Comparison of ENCODE assay signal across 10 cellular contexts in the genomic region with DNA sequence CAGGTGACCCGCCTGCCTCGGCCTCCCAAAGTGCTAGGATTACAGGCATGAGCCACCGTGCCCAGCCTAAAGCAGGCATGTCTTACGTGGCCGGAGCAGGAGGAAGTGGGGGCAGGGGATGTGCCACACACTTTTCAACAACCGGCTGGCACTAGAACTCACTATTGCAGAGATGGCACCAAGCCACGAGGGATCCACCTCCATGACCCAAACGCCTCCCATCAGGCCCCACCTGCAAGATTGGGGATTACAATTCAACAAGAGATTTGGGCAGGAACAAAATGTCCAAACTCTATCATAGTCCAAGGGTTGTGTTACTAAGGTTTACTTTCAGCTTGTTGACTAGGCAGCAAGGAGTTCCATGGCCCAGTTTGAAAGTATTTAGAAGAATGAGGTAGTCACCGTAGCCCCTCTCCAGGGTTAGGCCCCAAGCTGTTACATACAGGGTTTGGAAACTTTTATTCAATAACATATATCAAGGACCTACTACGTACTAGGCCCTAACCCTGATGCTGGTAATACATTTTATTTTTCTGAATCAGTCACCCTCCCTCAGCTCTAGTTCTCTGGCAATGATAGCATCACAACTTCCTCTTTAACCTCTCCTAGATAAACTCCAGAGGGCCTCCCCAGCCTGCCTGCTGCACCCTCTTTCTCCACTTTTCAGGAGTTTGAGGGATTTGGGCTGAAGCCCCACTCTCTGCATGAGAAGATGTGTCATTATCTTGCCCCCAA. TPM values are rescaled to one million over a fixed set of nuclear protein-coding genes. Genes with fewer than 3 reads are reported as not detected.
DNase-seq lines count a peak whose midpoint lies in the region; ATAC-seq, FAIRE-seq and TF ChIP-seq lines count a peak whose summit lies in the region.
"Had no signal": no experiment of that assay in that cellular context is flagged by ENCODE, and none has a peak within 500 bp of the region (broad histone marks: within the 10 kb centered on the region; RNA-seq: fewer than 3 reads in every experiment).

No MANE protein-coding gene starts in this region.

- H3K27ac Mint-ChIP-seq in activated CD8-positive, alpha-beta T cell treated with anti-CD3 and anti-CD28 coated beads, Interleukin-2, amount 10 ng/mL, durations not matched to agents 7 days and 5 days, result peak overlapping the region; percentile 92

- no peak for TF ChIP-seq POLR2A in vagina (IDR thresholded peaks at IDR 0.05)

- no peak for ATAC-seq in Right ventricle myocardium inferior
- peak; percentile 13 for ATAC-seq in activated CD8-positive, alpha-beta T cell treated with anti-CD3 and anti-CD28 coated beads, Interleukin-2, amount 10 ng/mL, durations not matched to agents 7 days and 5 days
- ATAC-seq in lower lobe of right lung, result peak; percentile 11 to 24
- no peak for ATAC-seq in HG03025 (IDR thresholded peaks at IDR 0.05; ENCODE audit: low FRiP score, unreplicated experiment)

- CTCF ChIA-PET in activated CD8-positive, alpha-beta T cell treated with anti-CD3 and anti-CD28 coated beads, Interleukin-2, amount 10 ng/mL, durations not matched to agents 7 days and 5 days (lab: Charles Lee), result interaction anchor here (0.7 to 3.2 kb wide), 14 partner anchors 9 to 190 kb away, joined by 3 to 12 read pairs (median 4); a partner anchor contains a TSS
- CTCF ChIA-PET in A673 (lab: Charles Lee), result no interaction called here

- POLR2A ChIA-PET in activated CD8-positive, alpha-beta T cell treated with anti-CD3 and anti-CD28 coated beads, Interleukin-2, amount 10 ng/mL, durations not matched to agents 7 days and 5 days (lab: Charles Lee), result interaction anchor here (1.3 kb wide), 1 partner anchor 17 kb away, joined by 6 read pairs; no protein-coding TSS in a partner anchor
- POLR2A ChIA-PET in A673 (lab: Charles Lee; ENCODE audit: low non-redundant PET), result no interaction called here

- FAIRE-seq in D721Med (lab: Jason Lieb, UNC), result no peak

- no TSS peak for BruUV-seq in A673 (replicated peaks; lab: Mats Ljungman, UMichigan)

- H3K27me3 Mint-ChIP-seq in activated CD8-positive, alpha-beta T cell treated with anti-CD3 and anti-CD28 coated beads, Interleukin-2, amount 10 ng/mL, durations not matched to agents 7 days and 5 days (ENCODE audit: low read depth), result no peaks in the 10 kb centered on the region

- H3K4me1 ChIP-seq in cardiac muscle cell (ENCODE audit: low read depth), result peaks cover 11% of the 10 kb centered on the region
- peaks cover 32% of the 10 kb centered on the region for H3K4me1 ChIP-seq in lower lobe of right lung
- peaks cover 20% of the 10 kb centered on the region for H3K4me1 ChIP-seq in vagina
- no peaks in the 10 kb centered on the region for H3K4me1 ChIP-seq in A673 (ENCODE audit: insufficient read depth, low read length, poor library complexity, severe bottlenecking)

- DNase-seq in cardiac muscle cell (ENCODE audit: low read depth in 1 of 2, low spot score in 1 of 2) (peak in 1 of 2 donors; percentile 11), Right ventricle myocardium inferior (ENCODE audit: missing footprints) (no peak), lower lobe of right lung (no peak), vagina (ENCODE audit: extremely low spot score in 2 of 2) (no peak), A673 (ENCODE audit: low spot score) (no peak), D721Med (ENCODE audit: insufficient read length, low spot score) (no peak)
- DNase-seq in activated CD8-positive, alpha-beta T cell treated with anti-CD3 and anti-CD28 coated beads, Interleukin-2, amount 10 ng/mL, durations not matched to agents 7 days and 5 days, result no peak
- DNase-seq: COR-L47 had no signal

- no peak overlapping the region for H3K4me3 ChIP-seq in cardiac muscle cell
- H3K4me3 ChIP-seq in lower lobe of right lung, result peak overlapping the region; percentile 9
- peak overlapping the region in 1 of 2 donors; percentile 27 for H3K4me3 ChIP-seq in vagina
- no peak overlapping the region for H3K4me3 ChIP-seq in A673 (ENCODE audit: low read depth, low read length, poor library complexity, severe bottlenecking)

- H3K36me3 Mint-ChIP-seq in activated CD8-positive, alpha-beta T cell treated with anti-CD3 and anti-CD28 coated beads, Interleukin-2, amount 10 ng/mL, durations not matched to agents 7 days and 5 days (ENCODE audit: low read depth), result peaks cover 14% of the 10 kb centered on the region

- no peaks in the 10 kb centered on the region for H3K9me3 ChIP-seq in cardiac muscle cell (ENCODE audit: low read depth)
- H3K9me3 ChIP-seq in lower lobe of right lung, result no peaks in the 10 kb centered on the region
- H3K9me3 ChIP-seq in vagina, result no peaks in the 10 kb centered on the region
- peaks cover 4% of the 10 kb centered on the region for H3K9me3 ChIP-seq in A673 (ENCODE audit: low read depth, low read length, poor library complexity, severe bottlenecking)

- intact Hi-C loops in Right ventricle myocardium inferior (cut with DNase I), result no loop called here
- intact Hi-C loops in lower lobe of right lung (cut with DNase I), result no loop called here
- intact Hi-C loops in vagina (cut with DNase I), result no loop called here
- intact Hi-C loops in A673 (cut with micrococcal nuclease; ENCODE audit: unreplicated experiment), result no loop called here

- H3K27me3 ChIP-seq in cardiac muscle cell (no peaks in the 10 kb centered on the region), lower lobe of right lung (ENCODE audit: low read depth) (no peaks in the 10 kb centered on the region), vagina (no peaks in the 10 kb centered on the region), A673 (replicated peaks; ENCODE audit: insufficient read depth, low read depth, low read length, poor library complexity) (no peaks in the 10 kb centered on the region)

- peak overlapping the region; percentile 45 for H3K27ac ChIP-seq in cardiac muscle cell
- peak overlapping the region; percentile 78 for H3K27ac ChIP-seq in lower lobe of right lung
- H3K27ac ChIP-seq in vagina, result peak overlapping the region; percentile 4
- H3K27ac ChIP-seq in A673 (ENCODE audit: low read depth, low read length, poor library complexity, severe bottlenecking), result no peak overlapping the region
- H3K27ac ChIP-seq: epithelial cell of prostate had no signal

- peaks cover 39% of the 10 kb centered on the region for H3K4me1 Mint-ChIP-seq in activated CD8-positive, alpha-beta T cell treated with anti-CD3 and anti-CD28 coated beads, Interleukin-2, amount 10 ng/mL, durations not matched to agents 7 days and 5 days (ENCODE audit: low read depth)

- H3K4me3 Mint-ChIP-seq in activated CD8-positive, alpha-beta T cell treated with anti-CD3 and anti-CD28 coated beads, Interleukin-2, amount 10 ng/mL, durations not matched to agents 7 days and 5 days, result peak overlapping the region; percentile 48

- no peak for TF ChIP-seq CTCF in cardiac muscle cell (IDR thresholded peaks at IDR 0.05; ENCODE audit: low read depth, low read length)
- no peak for TF ChIP-seq CTCF in lower lobe of right lung (IDR thresholded peaks at IDR 0.05)
- no peak for TF ChIP-seq CTCF in vagina (IDR thresholded peaks at IDR 0.05)
- TF ChIP-seq CTCF in A673 (conservative IDR thresholded peaks at IDR 0.05; ENCODE audit: low read depth, low read length), result no peak
- TF ChIP-seq CTCF in D721Med (IDR thresholded peaks at IDR 0.05; ENCODE audit: insufficient read depth, missing control alignments), result no peak

- peaks cover 7% of the 10 kb centered on the region for H3K9me3 Mint-ChIP-seq in activated CD8-positive, alpha-beta T cell treated with anti-CD3 and anti-CD28 coated beads, Interleukin-2, amount 10 ng/mL, durations not matched to agents 7 days and 5 days (ENCODE audit: insufficient read depth)

- H3K36me3 ChIP-seq in cardiac muscle cell (no peaks in the 10 kb centered on the region), lower lobe of right lung (no peaks in the 10 kb centered on the region), vagina (no peaks in the 10 kb centered on the region), A673 (ENCODE audit: insufficient read depth, low read length, poor library complexity, severe bottlenecking) (no peaks in the 10 kb centered on the region)

RNA-seq across cellular contexts. Expression of a gene that starts 18.0 kb away (rescaled TPM):
- total RNA-seq in cardiac muscle cell, result 41.8 and 46.1 TPM in 2 replicates
- polyA plus RNA-seq in cardiac muscle cell, result 30.5 and 38.9 TPM in 2 replicates
- total RNA-seq in Right ventricle myocardium inferior, result 36.1 TPM
- 10 to 100 TPM; 39.4 to 39.8 TPM for total RNA-seq in activated CD8-positive, alpha-beta T cell treated with anti-CD3 and anti-CD28 coated beads, Interleukin-2, amount 10 ng/mL, durations not matched to agents 7 days and 5 days
- total RNA-seq in lower lobe of right lung, result 60.7 TPM
- 35.4 TPM for total RNA-seq in vagina
- 44.3 and 46.0 TPM in 2 replicates for total RNA-seq in A673 (2021)

Comparison
In these comparisons a context has a peak if more than half of its experiments do, and no peak if none do; other contexts are left out.
1. ATAC-seq: peak in activated CD8-positive, alpha-beta T cell treated with anti-CD3 and anti-CD28 coated beads, Interleukin-2, amount 10 ng/mL, durations not matched to agents 7 days and 5 days (single experiment) and lower lobe of right lung (2 of 2); none in Right ventricle myocardium inferior (single experiment) and HG03025 (single experiment).